ENCODE assay signal across 8 cellular contexts in the genomic region with DNA sequence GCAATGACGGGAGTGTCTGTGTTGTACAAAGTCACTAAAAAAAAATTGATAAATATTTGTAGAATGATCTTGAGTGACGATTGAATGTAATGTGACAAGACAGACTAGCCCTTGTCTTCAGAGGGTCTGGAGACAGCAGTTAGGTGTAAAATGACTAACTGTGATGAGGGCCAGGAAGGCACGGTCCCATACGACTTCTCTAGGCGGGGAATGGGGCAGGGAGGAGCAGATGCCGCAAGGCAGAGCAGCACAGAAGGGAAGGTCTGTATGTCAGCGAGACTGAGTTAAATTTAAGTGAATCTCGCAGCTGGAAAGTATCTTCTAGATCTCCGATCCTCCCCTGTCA. TPM values are rescaled to one million over a fixed set of nuclear protein-coding genes. Genes with fewer than 3 reads are reported as not detected.
A peak's percentile ranks its signal among the peaks of the same experiment; 100 is the strongest.
DNase-seq lines count a peak whose midpoint lies in the region; ATAC-seq, FAIRE-seq and TF ChIP-seq lines count a peak whose summit lies in the region.

No MANE protein-coding gene starts in this region.

- in situ Hi-C loops in IMR-90 (cut with MboI; ENCODE audit: low sequenced_read_pairs) = no loop called here

- 10% methylated on average over 2 of the region's 9 CpGs; no CpG with 5 or more reads in 1 of the 2 experiments for WGBS in IMR-90 (ENCODE audit: extremely low coverage in 2 of 2, insufficient read length in 1 of 2), 2 experiments

- peak overlapping the region in 1 of 2 experiments; percentile 20; a peak in 2 of 4 replicates for H4K8ac ChIP-seq in IMR-90 (ENCODE audit: low read depth in 2 of 2, low read length in 2 of 2)

- no peak for TF ChIP-seq RAD21 in IMR-90 (IDR thresholded peaks at IDR 0.05; ENCODE audit: low read length)

- H3K4me2 ChIP-seq in IMR-90 (ENCODE audit: low read depth, low read length) = peak overlapping the region; percentile 95

- H3K36me3 ChIP-seq in GM06990 (ENCODE audit: control insufficient read depth, insufficient read depth, low read length) = no peaks in the 10 kb centered on the region
- H3K36me3 ChIP-seq in IMR-90 (ENCODE audit: control insufficient read depth, insufficient read depth, low read length) = no peaks in the 10 kb centered on the region

- H3K27ac ChIP-seq in IMR-90 (ENCODE audit: insufficient read depth, low read length) = peak overlapping the region; percentile 6; the same call in 1 of the 2 replicates

- peak overlapping the region; percentile 85 for H3K23ac ChIP-seq in IMR-90 (ENCODE audit: low read depth, low read length)

- H3K4ac ChIP-seq in IMR-90 (ENCODE audit: low read depth, low read length) = peak overlapping the region; percentile 72

- H3K27me3 ChIP-seq in GM06990 (replicated peaks; ENCODE audit: control insufficient read depth, insufficient read depth, low read length) = no peaks in the 10 kb centered on the region
- H3K27me3 ChIP-seq in IMR-90 (ENCODE audit: control insufficient read depth, insufficient read depth, low read length) = no peaks in the 10 kb centered on the region
- H3K27me3 ChIP-seq in mononuclear cell (ENCODE audit: insufficient read depth, low read length) = peaks cover 6% of the 10 kb centered on the region

- no peaks in the 10 kb centered on the region for H3K4me1 ChIP-seq in IMR-90 (ENCODE audit: control insufficient read depth, insufficient read depth, low read length)
- H3K4me1 ChIP-seq in mononuclear cell (ENCODE audit: insufficient read depth, low read length) = peaks cover 17% of the 10 kb centered on the region

- H4K91ac ChIP-seq in IMR-90 (ENCODE audit: insufficient read depth, low read depth, low read length) = peak overlapping the region; percentile 42; the same call in 1 of the 2 replicates

- no peak for TF ChIP-seq POLR2A in IMR-90 (IDR thresholded peaks at IDR 0.05; ENCODE audit: low read depth, low read length)

- H3K9me1 ChIP-seq in IMR-90 (ENCODE audit: insufficient read depth, low read length) = no peaks in the 10 kb centered on the region

- H3K9ac ChIP-seq in IMR-90 (ENCODE audit: low read depth, low read length) = peak overlapping the region; percentile 78

- H3K9me3 ChIP-seq in IMR-90 (ENCODE audit: control insufficient read depth, insufficient read depth, low read length) = no peaks in the 10 kb centered on the region
- H3K9me3 ChIP-seq in mononuclear cell (ENCODE audit: low read depth, low read length) = no peaks in the 10 kb centered on the region

- H2AK9ac ChIP-seq in IMR-90 (replicated peaks; ENCODE audit: low read depth, low read length, poor library complexity) = peak overlapping the region; percentile 69

- peak overlapping the region; percentile 99 for H2AFZ ChIP-seq in IMR-90 (replicated peaks; ENCODE audit: low read length, poor library complexity)

- no peak for TF ChIP-seq CTCF in GM06990 (IDR thresholded peaks at IDR 0.05; ENCODE audit: insufficient read depth, low read length, poor library complexity, severe bottlenecking)
- no peak for TF ChIP-seq CTCF in IMR-90 (conservative IDR thresholded peaks at IDR 0.05; ENCODE audit: low read depth, low read length)
- no peak for TF ChIP-seq CTCF in choroid plexus epithelial cell (conservative IDR thresholded peaks at IDR 0.05; ENCODE audit: low read depth, low read length)

- CTCF ChIA-PET in IMR-90 (lab: Yijun Ruan, JAX) = no interaction called here

- H4K5ac ChIP-seq in IMR-90 (ENCODE audit: low read depth, low read length) = no peak overlapping the region

- POLR2A ChIA-PET in IMR-90 (lab: Charles Lee; ENCODE audit: unreplicated experiment) = no interaction called here

- H3K79me1 ChIP-seq in IMR-90 (ENCODE audit: low read depth in 1 of 2, low read length in 2 of 2) = peaks cover 16% of the 10 kb centered on the region in 2 experiments

- intact Hi-C loops in IMR-90 (cut with micrococcal nuclease) = no loop called here

- H3K14ac ChIP-seq in IMR-90 (replicated peaks; ENCODE audit: low read depth, low read length) = peak overlapping the region; percentile 74

- no peak for DNase-seq in GM06990 (ENCODE audit: extremely low read depth, insufficient read length)
- no peak for DNase-seq in IMR-90
- peak; percentile 37 for DNase-seq in choroid plexus epithelial cell (ENCODE audit: low read depth)
- DNase-seq in NCI-H526 treated with DMSO at 0.1 percent for 48 hours (lab: John Stamatoyannopoulos, UW) = no peak
- no peak for DNase-seq in central memory CD4-positive, alpha-beta T cell
- DNase-seq in urothelium cell line (ENCODE audit: low spot score) = no peak

- H3K4me3 ChIP-seq in GM06990 (replicated peaks; ENCODE audit: low read depth, low read length) = peak overlapping the region; percentile 71
- H3K4me3 ChIP-seq in IMR-90 (ENCODE audit: insufficient read depth, low read depth, low read length) = peak overlapping the region; percentile 82
- H3K4me3 ChIP-seq in choroid plexus epithelial cell (ENCODE audit: low read depth, low read length) = peak overlapping the region; percentile 91
- H3K4me3 ChIP-seq in mononuclear cell (ENCODE audit: low read length) = peak overlapping the region; percentile 74

- dilution Hi-C loops in IMR-90 (cut with HindIII; ENCODE audit: low sequenced_read_pairs, unreplicated experiment) = no loop called here

- H2AK5ac ChIP-seq in IMR-90 (ENCODE audit: low read depth, low read length) = no peak overlapping the region

- no peaks in the 10 kb centered on the region for H4K20me1 ChIP-seq in IMR-90 (ENCODE audit: insufficient read depth, low read length)

- H2BK15ac ChIP-seq in IMR-90 (ENCODE audit: low read depth, low read length) = peak overlapping the region; percentile 8; the same call in 1 of the 3 replicates

- no peak for FAIRE-seq in urothelium cell line (lab: Jason Lieb, UNC)

- peak overlapping the region; percentile 57; the same call in 1 of the 2 replicates for H3K56ac ChIP-seq in IMR-90 (ENCODE audit: extremely low read depth, insufficient read depth, low read length)

- no peak overlapping the region for H3K18ac ChIP-seq in IMR-90 (ENCODE audit: low read depth, low read length)

- BruUV-seq in IMR-90 (replicated peaks; lab: Mats Ljungman, UMichigan) = no TSS peak

- H2BK5ac ChIP-seq in IMR-90 (ENCODE audit: low read depth, low read length, poor library complexity, severe bottlenecking) = peak overlapping the region; percentile 6

- ATAC-seq in GM21619 (IDR thresholded peaks at IDR 0.05; ENCODE audit: unreplicated experiment) (peak; percentile 43), IMR-90 (ENCODE audit: low read depth) (peak; percentile 79)

- H2BK20ac ChIP-seq in IMR-90 (ENCODE audit: low read depth, low read length) = no peak overlapping the region

- H2BK120ac ChIP-seq in IMR-90 (ENCODE audit: low read depth, low read length) = peak overlapping the region; percentile 11; the same call in 1 of the 2 replicates

TF ChIP-seq in IMR-90, 13 proteins besides CTCF, POLR2A, EP300 and RAD21:
- TF ChIP-seq, protein P1, sequence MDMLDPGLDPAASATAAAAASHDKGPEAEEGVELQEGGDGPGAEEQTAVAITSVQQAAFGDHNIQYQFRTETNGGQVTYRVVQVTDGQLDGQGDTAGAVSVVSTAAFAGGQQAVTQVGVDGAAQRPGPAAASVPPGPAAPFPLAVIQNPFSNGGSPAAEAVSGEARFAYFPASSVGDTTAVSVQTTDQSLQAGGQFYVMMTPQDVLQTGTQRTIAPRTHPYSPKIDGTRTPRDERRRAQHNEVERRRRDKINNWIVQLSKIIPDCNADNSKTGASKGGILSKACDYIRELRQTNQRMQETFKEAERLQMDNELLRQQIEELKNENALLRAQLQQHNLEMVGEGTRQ (IDR thresholded peaks at IDR 0.05; ENCODE audit: low read depth, low read length) = no peak
- no peak for TF ChIP-seq MXI1 (IDR thresholded peaks at IDR 0.05; ENCODE audit: borderline replicate concordance, low read depth, low read length)
- TF ChIP-seq MAZ (IDR thresholded peaks at IDR 0.05; ENCODE audit: borderline replicate concordance, low read depth, low read length) = no peak
- no peak for TF ChIP-seq MAFK (IDR thresholded peaks at IDR 0.05; ENCODE audit: low read depth, low read length)
- no peak for TF ChIP-seq ELK1 (IDR thresholded peaks at IDR 0.05; ENCODE audit: borderline replicate concordance, low read depth, low read length)
- TF ChIP-seq CEBPB (IDR thresholded peaks at IDR 0.05; ENCODE audit: low read depth, low read length) = no peak
- no peak for TF ChIP-seq FOS (IDR thresholded peaks at IDR 0.05; ENCODE audit: low read depth, low read length)

RNA-seq across cellular contexts. Expression of gene CENPE, which starts 0.4 kb away (rescaled TPM):
- total RNA-seq in IMR-90 (2012; rRNA removed) = 14.5 and 34.2 TPM in 2 replicates
- polyA plus RNA-seq in IMR-90 (2012; rRNA removed) = 3.2 and 3.7 TPM in 2 replicates
- 0.14 and 0.22 TPM in 2 replicates for polyA plus RNA-seq in IMR-90 (2012; cell fraction: cytosol; rRNA removed)
- polyA plus RNA-seq in IMR-90 (2012; cell fraction: nucleus; rRNA removed; ENCODE audit: low replicate concordance) = 0.59 and 1.6 TPM in 2 replicates
- total RNA-seq in mononuclear cell = 3.7 TPM
